ENCODE assay signal across 8 cellular contexts in the genomic region with DNA sequence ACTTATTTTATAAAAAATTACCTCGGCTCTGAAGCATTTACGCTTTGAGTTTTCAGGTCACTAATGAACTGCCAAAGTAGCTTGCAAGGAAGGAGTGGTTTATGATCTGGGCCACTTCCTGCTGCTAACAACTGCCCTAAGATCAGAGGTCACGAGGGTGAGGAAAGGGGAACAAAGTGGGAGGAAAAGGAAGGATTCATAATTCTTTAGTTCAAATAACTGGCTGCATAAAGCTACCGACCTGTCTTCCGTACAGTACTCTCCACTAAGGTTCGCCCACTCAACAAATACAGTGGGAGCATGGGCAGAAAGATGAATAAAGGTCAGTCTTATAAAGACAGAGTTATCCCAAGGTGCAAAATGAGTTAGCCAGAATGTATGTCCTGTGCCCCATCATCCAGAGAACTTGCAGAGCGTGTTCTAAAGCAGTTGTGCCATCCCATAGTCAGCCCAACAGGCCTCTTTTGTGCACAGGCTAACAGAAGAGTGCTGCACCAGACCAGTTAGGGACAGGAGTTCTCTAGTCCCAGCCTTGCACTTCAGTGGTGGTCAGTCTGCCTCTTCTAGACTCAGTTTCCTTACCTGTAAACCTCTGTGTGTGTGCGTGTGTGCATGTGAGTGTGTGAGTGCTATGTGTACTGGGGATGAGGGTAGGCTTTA.
DNase-seq lines count a peak whose midpoint lies in the region; ATAC-seq and TF ChIP-seq lines count a peak whose summit lies in the region.

No MANE protein-coding gene starts in this region.

- H3K36me3 Mint-ChIP-seq in nephron (ENCODE audit: low read depth) = no peaks in the 10 kb centered on the region

- peaks cover 82% of the 10 kb centered on the region for H3K79me2 ChIP-seq in mammary epithelial cell (ENCODE audit: insufficient read depth, low read length)

- no peak overlapping the region for H3K27ac ChIP-seq in mammary epithelial cell (ENCODE audit: insufficient read depth, low read depth, low read length)

- H3K4me1 Mint-ChIP-seq in nephron = peaks cover 75% of the 10 kb centered on the region

- WGBS in mammary epithelial cell (ENCODE audit: low coverage, missing lambda C conversion rate) = 66% methylated on average over 7 of the region's 8 CpGs

- peaks cover 51% of the 10 kb centered on the region for H3K4me1 ChIP-seq in mammary epithelial cell (ENCODE audit: insufficient read depth, low read length)

- H3K27me3 ChIP-seq in mammary epithelial cell (ENCODE audit: insufficient read depth, low read length) = no peaks in the 10 kb centered on the region

- H3K4me3 Mint-ChIP-seq in nephron = peak overlapping the region in 1 of 3 experiments; percentile 1

- H3K36me3 ChIP-seq in mammary epithelial cell (ENCODE audit: insufficient read depth, low read length) = no peaks in the 10 kb centered on the region

- H3K9me3 Mint-ChIP-seq in nephron = no peaks in the 10 kb centered on the region

- peak overlapping the region; percentile 48 for H3K4me2 ChIP-seq in mammary epithelial cell (ENCODE audit: insufficient read depth, low read depth, low read length)

- H3K9me3 ChIP-seq in mammary epithelial cell (replicated peaks; ENCODE audit: insufficient read depth, low read length) = no peaks in the 10 kb centered on the region

- intact Hi-C loops in mammary epithelial cell (cut with micrococcal nuclease) = no loop called here

- CTCF ChIA-PET in mammary epithelial cell (lab: Charles Lee; ENCODE audit: low non-redundant PET) = no interaction called here

- no peak overlapping the region for H3K9ac ChIP-seq in mammary epithelial cell (ENCODE audit: insufficient read depth, low read length)

- in situ Hi-C loops in mammary epithelial cell (cut with MboI; ENCODE audit: low sequenced_read_pairs in 2 of 2) = no loop called here

- peak overlapping the region; percentile 4 for H2AFZ ChIP-seq in mammary epithelial cell (ENCODE audit: low read depth, low read length)

- BruUV-seq in mammary epithelial cell (replicated peaks; lab: Mats Ljungman, UMichigan) = no TSS peak

- H3K4me3 ChIP-seq in GM12865 (ENCODE audit: low read depth, low read length) (peak overlapping the region; percentile 46), mammary epithelial cell (replicated peaks in 1 of 3; ENCODE audit: insufficient read depth in 1 of 3, low read depth in 2 of 3, low read length in 3 of 3) (peak overlapping the region in 1 of 3 experiments; percentile 9)

- peak overlapping the region; percentile 21 to 68 (median 40) for H3K27ac Mint-ChIP-seq in nephron

- no peaks in the 10 kb centered on the region for H3K27me3 Mint-ChIP-seq in nephron (ENCODE audit: low read depth)

- TF ChIP-seq CTCF in GM12865 (IDR thresholded peaks at IDR 0.05; ENCODE audit: insufficient read depth, low read depth, low read length, missing control alignments) (no peak), mammary epithelial cell (conservative IDR thresholded peaks at IDR 0.05 in 1 of 2, IDR thresholded peaks at IDR 0.05 in 1 of 2; ENCODE audit: extremely low read depth in 1 of 2, insufficient read depth in 1 of 2, low read depth in 1 of 2, low read length in 2 of 2) (no peak), nephron (IDR thresholded peaks at IDR 0.05; ENCODE audit: unreplicated experiment in 3 of 3) (no peak)

- DNase-seq in GM12865 (ENCODE audit: low read depth) (peak; percentile 34), mammary epithelial cell (peak; percentile 39), HuH-7.5 (ENCODE audit: low spot score) (no peak), SHP77 (lab: John Stamatoyannopoulos, UW) (no peak), SW 1271 (lab: John Stamatoyannopoulos, UW) (no peak)

- H4K20me1 ChIP-seq in mammary epithelial cell (ENCODE audit: insufficient read depth, low read length) = no peaks in the 10 kb centered on the region

- dilution Hi-C loops in mammary epithelial cell (cut with HindIII; ENCODE audit: low sequenced_read_pairs) = no loop called here

- peak; percentile 43 for ATAC-seq in HG03571 (IDR thresholded peaks at IDR 0.05; ENCODE audit: unreplicated experiment)
- ATAC-seq in HG03139 (IDR thresholded peaks at IDR 0.05; ENCODE audit: unreplicated experiment) = no peak

Comparison
In these comparisons a context has a peak if more than half of its experiments do, and no peak if none do; other contexts are left out.
1. DNase-seq: peak in GM12865 (single experiment) and mammary epithelial cell (single experiment); none in HuH-7.5 (single experiment), SHP77 (0 of 2) and SW 1271 (0 of 2).